ENCODE assay signal across 32 cellular contexts in genomic region chr3:18012464-18012863, GRCh38.
"Had no signal": no experiment of that assay in that cellular context is flagged by ENCODE, and none has a peak within 500 bp of the region (broad histone marks: within the 10 kb centered on the region; RNA-seq: fewer than 3 reads in every experiment).

No MANE protein-coding gene starts in this region.

- H3K36me3 Mint-ChIP-seq: activated naive CD4-positive, alpha-beta T cell treated with anti-CD3 and anti-CD28 coated beads, Interleukin-2, amount 50 U/mL, for 24 hours had no signal

- H3K4me3 Mint-ChIP-seq: activated B cell treated with CpG ODN at 0.5 μM for 24 hours; activated CD8-positive, alpha-beta T cell treated with anti-CD3 and anti-CD28 coated beads for 36 hours; activated naive CD4-positive, alpha-beta T cell treated with anti-CD3 and anti-CD28 coated beads, Interleukin-2, amount 50 U/mL, for 24 hours; activated naive CD8-positive, alpha-beta T cell treated with anti-CD3 and anti-CD28 coated beads for 36 hours; activated naive CD8-positive, alpha-beta T cell treated with anti-CD3 and anti-CD28 coated beads, Interleukin-2, amount 50 U/mL, for 24 hours; activated T-cell treated with anti-CD3 and anti-CD28 coated beads, Interleukin-2, amount 50 U/mL, for 4 hours; activated T-helper 17 cell treated with anti-CD3 and anti-CD28 coated beads, Interleukin-2, amount 50 U/mL, for 72 hours; brain; dendritic cell treated with granulocyte-macrophage colony-stimulating factor and Interleukin-4, amounts not matched to agents 40 ng/mL and 50 ng/mL, for 4 days; endodermal cell; T-helper 17 cell; T-helper 2 cell treated with Interferon-gamma antibody and Interleukin-4, amounts not matched to agents 5 μg/mL and 100 μg/mL, for 36 hours had no signal

- H3K9me3 Mint-ChIP-seq: activated B cell treated with CpG ODN at 0.5 μM for 24 hours; activated CD8-positive, alpha-beta T cell treated with anti-CD3 and anti-CD28 coated beads for 36 hours; activated naive CD4-positive, alpha-beta T cell treated with anti-CD3 and anti-CD28 coated beads, Interleukin-2, amount 50 U/mL, for 24 hours; activated T-cell treated with anti-CD3 and anti-CD28 coated beads, Interleukin-2, amount 50 U/mL, for 4 hours; activated T-helper 17 cell treated with anti-CD3 and anti-CD28 coated beads, Interleukin-2, amount 50 U/mL, for 72 hours; dendritic cell treated with granulocyte-macrophage colony-stimulating factor and Interleukin-4, amounts not matched to agents 40 ng/mL and 50 ng/mL, for 4 days had no signal

- H3K27ac ChIP-seq: adrenal gland, breast epithelium, cardiac muscle cell, coronary artery, dorsolateral prefrontal cortex, WERI-Rb-1 had no signal

- DNase-seq: activated B cell treated with CpG ODN at 0.5 μM for 24 hours; activated CD4-positive, alpha-beta T cell treated with anti-CD3 and anti-CD28 coated beads for 48 hours; activated CD4-positive, alpha-beta T cell treated with anti-CD3 and anti-CD28 coated beads, Interleukin-2, amount 50 U/mL, for 1 hour; activated CD4-positive, alpha-beta T cell treated with anti-CD3 and anti-CD28 coated beads, Interleukin-2, amount 50 U/mL, for 48 hours; activated CD8-positive, alpha-beta memory T cell treated with anti-CD3 and anti-CD28 coated beads for 24 hours; activated CD8-positive, alpha-beta T cell treated with anti-CD3 and anti-CD28 coated beads for 36 hours; activated effector memory CD4-positive, alpha-beta T cell treated with Interleukin-2 at 50 U/mL for 16 hours; activated gamma-delta T cell treated with Interleukin-2 at 50 U/mL for 16 hours; activated naive CD4-positive, alpha-beta T cell treated with Interleukin-2 at 50 U/mL for 16 hours; activated naive CD8-positive, alpha-beta T cell treated with anti-CD3 and anti-CD28 coated beads for 36 hours; activated naive CD8-positive, alpha-beta T cell treated with anti-CD3 and anti-CD28 coated beads, Interleukin-2, amount 50 U/mL, for 24 hours; activated T-cell treated with anti-CD3 and anti-CD28 coated beads, Interleukin-2, amount 50 U/mL, for 4 hours; adrenal gland; amygdala; aorta; central memory CD4-positive, alpha-beta T cell; cerebellar nuclear complex; dorsolateral prefrontal cortex; effector memory CD4-positive, alpha-beta T cell; endodermal cell; foreskin fibroblast; T-helper 17 cell; T1000; WERI-Rb-1 had no signal

- H3K36me3 ChIP-seq: adrenal gland, breast epithelium, cardiac muscle cell, WERI-Rb-1 had no signal

- H3K27ac Mint-ChIP-seq: activated B cell treated with CpG ODN at 0.5 μM for 24 hours; activated CD8-positive, alpha-beta T cell treated with anti-CD3 and anti-CD28 coated beads for 36 hours; activated naive CD4-positive, alpha-beta T cell treated with anti-CD3 and anti-CD28 coated beads, Interleukin-2, amount 50 U/mL, for 24 hours; activated naive CD8-positive, alpha-beta T cell treated with anti-CD3 and anti-CD28 coated beads for 36 hours; activated naive CD8-positive, alpha-beta T cell treated with anti-CD3 and anti-CD28 coated beads, Interleukin-2, amount 50 U/mL, for 24 hours; activated T-helper 17 cell treated with anti-CD3 and anti-CD28 coated beads, Interleukin-2, amount 50 U/mL, for 72 hours; brain; dendritic cell treated with granulocyte-macrophage colony-stimulating factor and Interleukin-4, amounts not matched to agents 40 ng/mL and 50 ng/mL, for 4 days; endodermal cell; T-helper 17 cell; T-helper 2 cell treated with Interferon-gamma antibody and Interleukin-4, amounts not matched to agents 5 μg/mL and 100 μg/mL, for 36 hours had no signal

- H3K9me3 ChIP-seq: adrenal gland, breast epithelium had no signal

- H3K4me1 Mint-ChIP-seq: activated B cell treated with CpG ODN at 0.5 μM for 24 hours; activated naive CD4-positive, alpha-beta T cell treated with anti-CD3 and anti-CD28 coated beads, Interleukin-2, amount 50 U/mL, for 24 hours; activated naive CD8-positive, alpha-beta T cell treated with anti-CD3 and anti-CD28 coated beads for 36 hours; activated naive CD8-positive, alpha-beta T cell treated with anti-CD3 and anti-CD28 coated beads, Interleukin-2, amount 50 U/mL, for 24 hours; activated T-helper 17 cell treated with anti-CD3 and anti-CD28 coated beads, Interleukin-2, amount 50 U/mL, for 72 hours; brain had no signal

- H3K27me3 Mint-ChIP-seq: activated CD8-positive, alpha-beta T cell treated with anti-CD3 and anti-CD28 coated beads for 36 hours; activated naive CD8-positive, alpha-beta T cell treated with anti-CD3 and anti-CD28 coated beads for 36 hours; dendritic cell treated with granulocyte-macrophage colony-stimulating factor and Interleukin-4, amounts not matched to agents 40 ng/mL and 50 ng/mL, for 4 days had no signal
